19 cellular contexts compared by ENCODE assay signal in the genomic region with DNA sequence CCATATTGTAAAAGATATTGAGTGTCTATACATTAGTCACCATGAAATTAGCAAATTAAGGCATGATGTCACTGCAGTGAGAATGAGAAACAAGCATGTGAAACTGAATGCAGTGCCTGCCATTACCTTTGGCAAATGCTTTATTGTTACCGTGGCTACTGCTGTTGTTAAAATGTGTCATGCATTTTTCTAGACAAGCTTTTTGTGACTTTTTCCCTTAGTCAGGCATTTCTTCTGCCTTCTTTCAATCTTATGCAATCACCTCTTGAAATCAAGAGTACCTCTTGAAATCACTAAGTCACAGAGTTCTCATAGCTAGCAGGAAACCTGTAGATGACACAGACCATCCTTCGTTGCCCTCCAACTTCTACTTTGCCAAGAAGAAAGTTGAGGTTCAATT.
DNase-seq lines count a peak whose midpoint lies in the region; ATAC-seq and TF ChIP-seq lines count a peak whose summit lies in the region.
"Had no signal": no experiment of that assay in that cellular context is flagged by ENCODE, and none has a peak within 500 bp of the region (broad histone marks: within the 10 kb centered on the region; RNA-seq: fewer than 3 reads in every experiment).

No MANE protein-coding gene starts in this region.

- H3K4me1 ChIP-seq in PC-3 (ENCODE audit: insufficient read depth, low read length) (no peaks in the 10 kb centered on the region), vagina (no peaks in the 10 kb centered on the region), stomach (no peaks in the 10 kb centered on the region)
- H3K4me1 ChIP-seq: prostate gland, uterus had no signal

- peak; percentile 23 for TF ChIP-seq RAD21 in neural cell (conservative IDR thresholded peaks at IDR 0.05)

- H3K27me3 Mint-ChIP-seq in naive thymus-derived CD8-positive, alpha-beta T cell: no peaks in the 10 kb centered on the region
- H3K27me3 Mint-ChIP-seq: activated CD4-positive, alpha-beta T cell treated with anti-CD3 and anti-CD28 coated beads, Interleukin-2, amount 10 ng/mL, durations not matched to agents 24 days and 14 days; brain; natural killer cell treated with Interleukin-12 subunit alpha and Interleukin-12 subunit beta and Interleukin-15 and Interleukin-18, amount 100 ng/mL, for 72 hours had no signal

- H3K9me3 Mint-ChIP-seq in naive thymus-derived CD8-positive, alpha-beta T cell: peaks cover 0 to 21% (median 5%) of the 10 kb centered on the region in 9 donors
- H3K9me3 Mint-ChIP-seq: activated CD4-positive, alpha-beta T cell treated with anti-CD3 and anti-CD28 coated beads, Interleukin-2, amount 10 ng/mL, durations not matched to agents 24 days and 14 days; brain had no signal

- POLR2A ChIA-PET in PC-3 (lab: Charles Lee; ENCODE audit: unreplicated experiment): no interaction called here
- POLR2A ChIA-PET in naive thymus-derived CD8-positive, alpha-beta T cell (lab: Charles Lee): no interaction called here

- no peaks in the 10 kb centered on the region for H3K36me3 Mint-ChIP-seq in naive thymus-derived CD8-positive, alpha-beta T cell
- H3K36me3 Mint-ChIP-seq: brain; natural killer cell treated with Interleukin-12 subunit alpha and Interleukin-12 subunit beta and Interleukin-15 and Interleukin-18, amount 100 ng/mL, for 72 hours had no signal

- H3K4me3 Mint-ChIP-seq in naive thymus-derived CD8-positive, alpha-beta T cell: no peak overlapping the region
- H3K4me3 Mint-ChIP-seq: activated CD4-positive, alpha-beta T cell treated with anti-CD3 and anti-CD28 coated beads, Interleukin-2, amount 10 ng/mL, durations not matched to agents 24 days and 14 days; brain; H9; natural killer cell treated with Interleukin-12 subunit alpha and Interleukin-12 subunit beta and Interleukin-15 and Interleukin-18, amount 100 ng/mL, for 72 hours had no signal

- H4K20me1 ChIP-seq in PC-3 (ENCODE audit: low read length): no peaks in the 10 kb centered on the region
- H4K20me1 ChIP-seq in neural cell (ENCODE audit: insufficient read depth): no peaks in the 10 kb centered on the region

- H2AFZ ChIP-seq in PC-3 (ENCODE audit: low read length) (no peak overlapping the region), neural cell (ENCODE audit: low read depth, low read length) (no peak overlapping the region)

- TF ChIP-seq EP300 in neural cell (conservative IDR thresholded peaks at IDR 0.05; ENCODE audit: poor library complexity, severe bottlenecking) (peak; percentile 58), stomach (IDR thresholded peaks at IDR 0.05) (no peak)

- no peak overlapping the region for H3K27ac ChIP-seq in PC-3 (ENCODE audit: low read length)
- H3K27ac ChIP-seq in neural cell (ENCODE audit: low read length): peak overlapping the region; percentile 21
- no peak overlapping the region for H3K27ac ChIP-seq in vagina
- H3K27ac ChIP-seq in stomach: no peak overlapping the region
- H3K27ac ChIP-seq: prostate gland, uterus had no signal

- intact Hi-C loops in PC-3 (cut with micrococcal nuclease): no loop called here
- intact Hi-C loops in vagina (cut with DNase I): no loop called here
- intact Hi-C loops in stomach (cut with DNase I; ENCODE audit: low total_unique reads): no loop called here

- TF ChIP-seq CTCF in PC-3 (conservative IDR thresholded peaks at IDR 0.05; ENCODE audit: low read depth, low read length) (no peak), neural cell (IDR thresholded peaks at IDR 0.05; ENCODE audit: poor library complexity, severe bottlenecking) (no peak), vagina (IDR thresholded peaks at IDR 0.05) (no peak), stomach (IDR thresholded peaks at IDR 0.05) (no peak)

- H3K36me3 ChIP-seq in PC-3 (ENCODE audit: low read depth, low read length) (no peaks in the 10 kb centered on the region), neural cell (ENCODE audit: insufficient read depth, low read length) (no peaks in the 10 kb centered on the region), vagina (no peaks in the 10 kb centered on the region), stomach (no peaks in the 10 kb centered on the region)
- H3K36me3 ChIP-seq: prostate gland, uterus had no signal

- BruUV-seq in PC-3 (replicated peaks; lab: Mats Ljungman, UMichigan): no TSS peak

- 75 to 89% (median 86%) methylated on average over 2 of the region's 2 CpGs for WGBS in stomach, 5 donors

- CTCF ChIA-PET in PC-3 (lab: Charles Lee): no interaction called here

- no peak for ATAC-seq in PC-3
- ATAC-seq in esophagus mucosa: peak; percentile 64
- no peak for ATAC-seq in naive thymus-derived CD8-positive, alpha-beta T cell
- ATAC-seq: natural killer cell treated with Interleukin-12 subunit alpha and Interleukin-12 subunit beta and Interleukin-15 and Interleukin-18, amount 100 ng/mL, for 72 hours had no signal

- no peak overlapping the region for H3K4me2 ChIP-seq in PC-3 (ENCODE audit: low read length)
- H3K4me2 ChIP-seq in neural cell (ENCODE audit: low read length): no peak overlapping the region

- peaks cover 0 to 2% (median 0%) of the 10 kb centered on the region in 4 donors for H3K4me1 Mint-ChIP-seq in naive thymus-derived CD8-positive, alpha-beta T cell
- H3K4me1 Mint-ChIP-seq: activated CD4-positive, alpha-beta T cell treated with anti-CD3 and anti-CD28 coated beads, Interleukin-2, amount 10 ng/mL, durations not matched to agents 24 days and 14 days had no signal

- H3K9ac ChIP-seq in PC-3 (ENCODE audit: low read length) (no peak overlapping the region), neural cell (ENCODE audit: low read length) (no peak overlapping the region)

- DNase-seq in DMS53 treated with DMSO at 0.1 percent for 48 hours (lab: John Stamatoyannopoulos, UW; ENCODE audit: unreplicated experiment) (peak; percentile 14), PC-3 (peak; percentile 5), vagina (ENCODE audit: extremely low spot score in 2 of 2) (no peak), stomach (no peak), DMS153 treated with DMSO at 0.1 percent for 48 hours (lab: John Stamatoyannopoulos, UW; ENCODE audit: unreplicated experiment) (no peak)
- DNase-seq in naive thymus-derived CD8-positive, alpha-beta T cell: no peak
- DNase-seq: activated CD4-positive, alpha-beta T cell treated with anti-CD3 and anti-CD28 coated beads, Interleukin-2, amount 10 ng/mL, durations not matched to agents 24 days and 14 days; activated naive CD4-positive, alpha-beta T cell treated with Interleukin-2 at 50 U/mL for 16 hours; Calu3; H9; NCI-H187; OCI-M1; T-helper 9 cell; uterus had no signal

- H3F3A ChIP-seq in PC-3 (ENCODE audit: low read length, unreplicated experiment) (no peaks in the 10 kb centered on the region), neural cell (ENCODE audit: insufficient read depth, low read length, poor library complexity, severe bottlenecking) (no peaks in the 10 kb centered on the region)

- H3K79me2 ChIP-seq in PC-3 (ENCODE audit: low read length): no peaks in the 10 kb centered on the region
- H3K79me2 ChIP-seq in neural cell (replicated peaks; ENCODE audit: insufficient read depth, low read length): no peaks in the 10 kb centered on the region

- TF ChIP-seq POLR2A in vagina (IDR thresholded peaks at IDR 0.05) (no peak), stomach (IDR thresholded peaks at IDR 0.05) (no peak)

- H3K4me3 ChIP-seq in PC-3 (ENCODE audit: low read length): no peak overlapping the region
- H3K4me3 ChIP-seq in neural cell (ENCODE audit: low read length): peak overlapping the region; percentile 4
- H3K4me3 ChIP-seq in vagina: no peak overlapping the region
- no peak overlapping the region for H3K4me3 ChIP-seq in stomach
- H3K4me3 ChIP-seq: prostate gland, uterus had no signal

- H3K27me3 ChIP-seq in PC-3 (ENCODE audit: low read length) (no peaks in the 10 kb centered on the region), neural cell (ENCODE audit: insufficient read depth, low read depth, low read length) (no peaks in the 10 kb centered on the region), vagina (no peaks in the 10 kb centered on the region), stomach (no peaks in the 10 kb centered on the region)
- H3K27me3 ChIP-seq: uterus had no signal

- H3K9me3 ChIP-seq in PC-3 (ENCODE audit: low read length): peaks cover 19% of the 10 kb centered on the region
- no peaks in the 10 kb centered on the region for H3K9me3 ChIP-seq in neural cell (ENCODE audit: low read length)
- no peaks in the 10 kb centered on the region for H3K9me3 ChIP-seq in vagina
- no peaks in the 10 kb centered on the region for H3K9me3 ChIP-seq in stomach
- H3K9me3 ChIP-seq: prostate gland, uterus had no signal

- no peak overlapping the region for H3K27ac Mint-ChIP-seq in naive thymus-derived CD8-positive, alpha-beta T cell
- H3K27ac Mint-ChIP-seq: activated CD4-positive, alpha-beta T cell treated with anti-CD3 and anti-CD28 coated beads, Interleukin-2, amount 10 ng/mL, durations not matched to agents 24 days and 14 days; brain; H9; natural killer cell treated with Interleukin-12 subunit alpha and Interleukin-12 subunit beta and Interleukin-15 and Interleukin-18, amount 100 ng/mL, for 72 hours had no signal

- H3K9me2 ChIP-seq in PC-3 (replicated peaks; ENCODE audit: low read length) (no peaks in the 10 kb centered on the region), neural cell (ENCODE audit: insufficient read depth, low read length) (no peaks in the 10 kb centered on the region)

TF ChIP-seq in neural cell, 6 proteins besides CTCF, POLR2A, EP300 and RAD21 (continues in another document):
- TF ChIP-seq MXI1 (conservative IDR thresholded peaks at IDR 0.05; ENCODE audit: poor library complexity, severe bottlenecking): no peak
- no peak for TF ChIP-seq EZH2 (IDR thresholded peaks at IDR 0.05; ENCODE audit: borderline replicate concordance, insufficient read depth, low read length, poor library complexity, severe bottlenecking)
- TF ChIP-seq SMC3 (conservative IDR thresholded peaks at IDR 0.05; ENCODE audit: poor library complexity): peak; percentile 24
- TF ChIP-seq TAF1 (IDR thresholded peaks at IDR 0.05; ENCODE audit: low read depth): no peak
- TF ChIP-seq POLR2AphosphoS5 (IDR thresholded peaks at IDR 0.05): peak; percentile 21

Comparison
In these comparisons a context has a peak if more than half of its experiments do, and no peak if none do; other contexts are left out.
1. DNase-seq: peak in DMS53 treated with DMSO at 0.1 percent for 48 hours (single experiment) and PC-3 (single experiment); none in vagina (0 of 2), stomach (single experiment), naive thymus-derived CD8-positive, alpha-beta T cell (0 of 10) and DMS153 treated with DMSO at 0.1 percent for 48 hours (single experiment).